1 cellular context compared by ENCODE assay signal in the genomic region with DNA sequence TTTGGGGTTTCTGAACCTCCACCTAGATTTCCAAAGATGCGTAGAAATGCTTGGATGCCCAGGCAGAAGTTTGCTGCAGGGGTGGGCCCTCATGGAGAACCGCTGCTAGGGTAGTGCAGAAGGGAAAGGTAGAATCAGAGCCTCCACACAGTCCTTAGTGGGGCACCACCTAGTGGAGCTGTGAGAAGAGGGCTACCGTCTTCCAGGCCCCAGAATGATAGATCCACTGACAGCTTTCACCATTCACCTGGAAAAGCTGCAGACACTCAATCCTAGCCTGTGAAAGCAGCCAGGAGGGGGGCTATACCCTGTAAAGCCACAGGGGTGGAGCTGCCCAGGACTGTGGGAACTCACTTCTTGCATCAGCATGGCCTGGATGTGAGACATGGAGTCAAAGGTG.
TF ChIP-seq lines count a peak whose summit lies in the region.

No MANE protein-coding gene starts in this region.

TF ChIP-seq in GM12878, 131 proteins besides CTCF, POLR2A, EP300 and RAD21 (continued from another document):
- TF ChIP-seq, protein P1, sequence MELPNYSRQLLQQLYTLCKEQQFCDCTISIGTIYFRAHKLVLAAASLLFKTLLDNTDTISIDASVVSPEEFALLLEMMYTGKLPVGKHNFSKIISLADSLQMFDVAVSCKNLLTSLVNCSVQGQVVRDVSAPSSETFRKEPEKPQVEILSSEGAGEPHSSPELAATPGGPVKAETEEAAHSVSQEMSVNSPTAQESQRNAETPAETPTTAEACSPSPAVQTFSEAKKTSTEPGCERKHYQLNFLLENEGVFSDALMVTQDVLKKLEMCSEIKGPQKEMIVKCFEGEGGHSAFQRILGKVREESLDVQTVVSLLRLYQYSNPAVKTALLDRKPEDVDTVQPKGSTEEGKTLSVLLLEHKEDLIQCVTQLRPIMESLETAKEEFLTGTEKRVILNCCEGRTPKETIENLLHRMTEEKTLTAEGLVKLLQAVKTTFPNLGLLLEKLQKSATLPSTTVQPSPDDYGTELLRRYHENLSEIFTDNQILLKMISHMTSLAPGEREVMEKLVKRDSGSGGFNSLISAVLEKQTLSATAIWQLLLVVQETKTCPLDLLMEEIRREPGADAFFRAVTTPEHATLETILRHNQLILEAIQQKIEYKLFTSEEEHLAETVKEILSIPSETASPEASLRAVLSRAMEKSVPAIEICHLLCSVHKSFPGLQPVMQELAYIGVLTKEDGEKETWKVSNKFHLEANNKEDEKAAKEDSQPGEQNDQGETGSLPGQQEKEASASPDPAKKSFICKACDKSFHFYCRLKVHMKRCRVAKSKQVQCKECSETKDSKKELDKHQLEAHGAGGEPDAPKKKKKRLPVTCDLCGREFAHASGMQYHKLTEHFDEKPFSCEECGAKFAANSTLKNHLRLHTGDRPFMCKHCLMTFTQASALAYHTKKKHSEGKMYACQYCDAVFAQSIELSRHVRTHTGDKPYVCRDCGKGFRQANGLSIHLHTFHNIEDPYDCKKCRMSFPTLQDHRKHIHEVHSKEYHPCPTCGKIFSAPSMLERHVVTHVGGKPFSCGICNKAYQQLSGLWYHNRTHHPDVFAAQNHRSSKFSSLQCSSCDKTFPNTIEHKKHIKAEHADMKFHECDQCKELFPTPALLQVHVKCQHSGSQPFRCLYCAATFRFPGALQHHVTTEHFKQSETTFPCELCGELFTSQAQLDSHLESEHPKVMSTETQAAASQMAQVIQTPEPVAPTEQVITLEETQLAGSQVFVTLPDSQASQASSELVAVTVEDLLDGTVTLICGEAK (IDR thresholded peaks at IDR 0.05; ENCODE audit: borderline replicate concordance), result no peak
- TF ChIP-seq PML (IDR thresholded peaks at IDR 0.05; ENCODE audit: low read length) (no peak), CBX5 (IDR thresholded peaks at IDR 0.05; ENCODE audit: low read depth) (no peak)
